ENCODE assay signal across 22 cellular contexts in the genomic region with DNA sequence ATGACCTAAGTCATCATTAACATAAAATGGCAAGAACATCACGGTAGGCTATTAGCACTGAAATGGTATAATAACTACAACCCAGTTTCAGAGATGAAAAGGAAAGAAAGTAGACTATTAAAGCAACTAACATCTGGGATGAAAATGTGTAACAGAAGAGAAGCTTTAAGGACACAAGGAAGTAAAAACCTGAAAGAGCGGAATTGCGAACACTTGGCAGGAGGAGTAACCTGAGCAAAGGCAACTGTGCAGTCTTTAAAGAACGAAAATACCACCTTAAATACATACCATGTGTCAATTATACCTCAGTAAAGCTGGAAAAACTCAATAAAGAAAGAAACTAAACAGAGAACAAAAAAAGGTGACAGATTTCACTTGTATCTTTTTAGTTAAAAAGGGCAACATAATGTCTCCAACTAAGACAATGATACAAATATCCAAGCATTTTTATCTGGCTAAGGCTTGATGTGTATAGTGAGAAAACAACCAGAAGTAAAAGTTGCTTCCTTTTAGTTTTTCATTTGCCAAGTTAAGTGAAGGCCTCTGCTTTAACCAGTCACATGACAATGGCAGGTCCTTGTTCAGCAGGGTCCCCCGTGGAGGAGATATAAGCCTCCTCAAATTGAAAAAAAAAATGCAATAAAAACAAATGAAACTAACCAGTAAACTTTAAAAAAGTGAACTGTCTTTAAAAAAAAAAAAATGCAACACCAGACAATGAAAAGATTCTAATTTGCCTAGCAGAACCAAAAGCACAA. TPM values are rescaled to one million over a fixed set of nuclear protein-coding genes. Genes with fewer than 3 reads are reported as not detected.
DNase-seq lines count a peak whose midpoint lies in the region; FAIRE-seq and TF ChIP-seq lines count a peak whose summit lies in the region.
"Had no signal": no experiment of that assay in that cellular context is flagged by ENCODE, and none has a peak within 500 bp of the region (broad histone marks: within the 10 kb centered on the region; RNA-seq: fewer than 3 reads in every experiment).

No MANE protein-coding gene starts in this region.

- H3K4me3 ChIP-seq in GM06990 (replicated peaks; ENCODE audit: low read depth, low read length) (peak overlapping the region; percentile 32), astrocyte (ENCODE audit: insufficient read depth, low read depth, low read length) (no peak overlapping the region), rectal smooth muscle tissue (ENCODE audit: low read length) (no peak overlapping the region)
- H3K4me3 ChIP-seq: mucosa of descending colon had no signal

- FAIRE-seq in astrocyte (lab: Jason Lieb, UNC), result peak; percentile 59
- FAIRE-seq: bronchial epithelial cell, colon, HepG2 had no signal

- H4K20me1 ChIP-seq in astrocyte (ENCODE audit: insufficient read depth, low read length), result peaks cover 81% of the 10 kb centered on the region

- H3K36me3 ChIP-seq in GM06990 (ENCODE audit: control insufficient read depth, insufficient read depth, low read length), result no peaks in the 10 kb centered on the region
- H3K36me3 ChIP-seq in astrocyte (ENCODE audit: insufficient read depth, low read length), result no peaks in the 10 kb centered on the region
- H3K36me3 ChIP-seq in rectal smooth muscle tissue (ENCODE audit: control insufficient read depth, insufficient read depth, low read length), result no peaks in the 10 kb centered on the region

- no peak overlapping the region for H3K27ac ChIP-seq in astrocyte (ENCODE audit: low read depth, low read length)
- peak overlapping the region; percentile 63 for H3K27ac ChIP-seq in rectal smooth muscle tissue (ENCODE audit: low read depth, low read length)
- H3K27ac ChIP-seq: C4-2B, parathyroid adenoma had no signal

- H3K4me2 ChIP-seq in astrocyte (ENCODE audit: low read length), result no peak overlapping the region

- no peaks in the 10 kb centered on the region for H3K4me1 ChIP-seq in astrocyte (ENCODE audit: insufficient read depth, low read length)
- H3K4me1 ChIP-seq in rectal smooth muscle tissue (ENCODE audit: control insufficient read depth, insufficient read depth, low read length), result peaks cover 19% of the 10 kb centered on the region
- H3K4me1 ChIP-seq: parathyroid adenoma had no signal

- no peak for TF ChIP-seq CTCF in GM06990 (IDR thresholded peaks at IDR 0.05; ENCODE audit: insufficient read depth, low read length, poor library complexity, severe bottlenecking)
- TF ChIP-seq CTCF in astrocyte (IDR thresholded peaks at IDR 0.05; ENCODE audit: insufficient read depth, low read depth, low read length), result no peak

- H3K79me2 ChIP-seq in astrocyte (ENCODE audit: insufficient read depth, low read length), result peaks cover 100% of the 10 kb centered on the region

- H3K27ac Mint-ChIP-seq in IgD-negative memory B cell (peak overlapping the region in 2 of 3 donors; percentile 9 to 58), astrocyte (ENCODE audit: unreplicated experiment) (no peak overlapping the region)
- H3K27ac Mint-ChIP-seq: activated CD4-positive, alpha-beta memory T cell treated with anti-CD3 and anti-CD28 coated beads, Interleukin-2, amount 10 ng/mL, durations not matched to agents 7 days and 5 days had no signal

- H3K9me3 ChIP-seq in astrocyte (ENCODE audit: insufficient read depth, low read depth, low read length), result no peaks in the 10 kb centered on the region
- H3K9me3 ChIP-seq: mucosa of descending colon had no signal

- H3K9ac ChIP-seq in astrocyte (ENCODE audit: low read length), result no peak overlapping the region
- H3K9ac ChIP-seq in rectal smooth muscle tissue (ENCODE audit: low read length), result no peak overlapping the region
- H3K9ac ChIP-seq: parathyroid adenoma had no signal

- peaks cover 52 to 57% (median 55%) of the 10 kb centered on the region in 3 donors for H3K4me1 Mint-ChIP-seq in IgD-negative memory B cell
- H3K4me1 Mint-ChIP-seq in astrocyte (ENCODE audit: low read depth, unreplicated experiment), result peaks cover 3% of the 10 kb centered on the region

- H2AFZ ChIP-seq in astrocyte (ENCODE audit: low read depth, low read length), result no peak overlapping the region
- H2AFZ ChIP-seq: parathyroid adenoma had no signal

- DNase-seq in GM06990 (ENCODE audit: extremely low read depth, insufficient read length), result no peak
- DNase-seq in astrocyte (ENCODE audit: low read depth), result no peak
- DNase-seq in NCI-H1694 treated with DMSO at 0.1 percent for 48 hours (lab: John Stamatoyannopoulos, UW), result no peak
- no peak for DNase-seq in hippocampal formation (lab: John Stamatoyannopoulos, UW)
- no peak for DNase-seq in NCI-H187 treated with DMSO at 0.1 percent for 48 hours (lab: John Stamatoyannopoulos, UW)
- DNase-seq: activated CD4-positive, alpha-beta memory T cell treated with anti-CD3 and anti-CD28 coated beads, Interleukin-2, amount 10 ng/mL, durations not matched to agents 7 days and 5 days; amygdala; effector CD4-positive, alpha-beta T cell; GOT3; mucosa of descending colon; NCI-H1694; NCI-H2227 treated with DMSO at 0.1 percent for 48 hours; right cardiac atrium; stimulated activated CD4-positive, alpha-beta T cell treated with anti-CD3 and anti-CD28 coated beads, Interleukin-2, amount 100 ng/mL, for 48 hours; T-cell had no signal

- peak overlapping the region; percentile 31 to 91 (median 57) for H3K4me3 Mint-ChIP-seq in IgD-negative memory B cell
- no peak overlapping the region for H3K4me3 Mint-ChIP-seq in astrocyte (ENCODE audit: unreplicated experiment)
- H3K4me3 Mint-ChIP-seq: activated CD4-positive, alpha-beta memory T cell treated with anti-CD3 and anti-CD28 coated beads, Interleukin-2, amount 10 ng/mL, durations not matched to agents 7 days and 5 days had no signal

- H3K9me3 Mint-ChIP-seq in IgD-negative memory B cell (peaks cover 0 to 7% (median 4%) of the 10 kb centered on the region in 3 donors), astrocyte (ENCODE audit: unreplicated experiment) (no peaks in the 10 kb centered on the region)

- no peaks in the 10 kb centered on the region for H3K27me3 ChIP-seq in GM06990 (replicated peaks; ENCODE audit: control insufficient read depth, insufficient read depth, low read length)
- no peaks in the 10 kb centered on the region for H3K27me3 ChIP-seq in astrocyte (ENCODE audit: insufficient read depth, low read length)
- H3K27me3 ChIP-seq in rectal smooth muscle tissue (ENCODE audit: control insufficient read depth, insufficient read depth, low read length), result no peaks in the 10 kb centered on the region

- H3K27me3 Mint-ChIP-seq in IgD-negative memory B cell, result no peaks in the 10 kb centered on the region
- no peaks in the 10 kb centered on the region for H3K27me3 Mint-ChIP-seq in astrocyte (ENCODE audit: low read depth, unreplicated experiment)
- H3K27me3 Mint-ChIP-seq: activated CD4-positive, alpha-beta memory T cell treated with anti-CD3 and anti-CD28 coated beads, Interleukin-2, amount 10 ng/mL, durations not matched to agents 7 days and 5 days; T-cell had no signal

- H3K36me3 Mint-ChIP-seq in IgD-negative memory B cell (peaks cover 14% of the 10 kb centered on the region), astrocyte (ENCODE audit: low read depth, unreplicated experiment) (peaks cover 5% of the 10 kb centered on the region)

RNA-seq across cellular contexts. Expression of gene USP12, which starts 11.6 kb away (rescaled TPM):
- polyA plus RNA-seq in IgD-negative memory B cell, result 18.8 TPM
- total RNA-seq in astrocyte, result 27.1 and 30.5 TPM in 2 replicates
